In genomic region chr7:75868153-75868552, GRCh38 we compare ENCODE assay signal across 23 cellular contexts. TPM values are rescaled to one million over a fixed set of nuclear protein-coding genes. Genes with fewer than 3 reads are reported as not detected.
DNase-seq lines count a peak whose midpoint lies in the region; ATAC-seq and TF ChIP-seq lines count a peak whose summit lies in the region.
"Had no signal": no experiment of that assay in that cellular context is flagged by ENCODE, and none has a peak within 500 bp of the region (broad histone marks: within the 10 kb centered on the region; RNA-seq: fewer than 3 reads in every experiment).

No MANE protein-coding gene starts in this region.

- H2BK12ac ChIP-seq in neuronal stem cell (ENCODE audit: low read length): no peak overlapping the region

- H4K8ac ChIP-seq in neuronal stem cell (ENCODE audit: low read depth, low read length): no peak overlapping the region

- H3K4me2 ChIP-seq in KMS-11: peak overlapping the region; percentile 69
- no peak overlapping the region for H3K4me2 ChIP-seq in neuronal stem cell (ENCODE audit: insufficient read depth, low read length, poor library complexity, severe bottlenecking)
- H3K4me2 ChIP-seq: GM23338 had no signal

- no peak overlapping the region for H2BK5ac ChIP-seq in neuronal stem cell (ENCODE audit: low read length)

- H3K9me3 Mint-ChIP-seq in activated CD4-positive, alpha-beta T cell treated with anti-CD3 and anti-CD28 coated beads, Interleukin-2, amount 10 ng/mL, durations not matched to agents 24 days and 14 days: no peaks in the 10 kb centered on the region
- H3K9me3 Mint-ChIP-seq: CD4-positive, alpha-beta T cell; CD8-positive, alpha-beta memory T cell; GM23338; H9 had no signal

- no peak for TF ChIP-seq CTCF in KMS-11 (conservative IDR thresholded peaks at IDR 0.05; ENCODE audit: low read depth, low read length)

- H2AK5ac ChIP-seq in neuronal stem cell (ENCODE audit: low read depth, low read length): no peak overlapping the region

- no peak overlapping the region for H3K4me3 Mint-ChIP-seq in activated CD4-positive, alpha-beta T cell treated with anti-CD3 and anti-CD28 coated beads, Interleukin-2, amount 10 ng/mL, durations not matched to agents 24 days and 14 days
- H3K4me3 Mint-ChIP-seq: CD14-positive monocyte; CD4-positive, alpha-beta T cell; CD8-positive, alpha-beta memory T cell; GM23338; H9 had no signal

- no peaks in the 10 kb centered on the region for H3K36me3 Mint-ChIP-seq in activated CD4-positive, alpha-beta T cell treated with anti-CD3 and anti-CD28 coated beads, Interleukin-2, amount 10 ng/mL, durations not matched to agents 24 days and 14 days (ENCODE audit: low read depth)
- H3K36me3 Mint-ChIP-seq: CD8-positive, alpha-beta memory T cell had no signal

- H3K4me3 ChIP-seq in KMS-11 (IDR thresholded peaks at IDR 0.05; ENCODE audit: insufficient read depth, low read depth, low read length) (no peak overlapping the region), neuronal stem cell (ENCODE audit: low read length in 2 of 2) (no peak overlapping the region)
- H3K4me3 ChIP-seq: BLaER1 treated with 17β-estradiol and CSF1 and Interleukin-3, amounts not matched to agents 10 nM and 100 nM; GM23338 had no signal

- H3K23ac ChIP-seq in neuronal stem cell (ENCODE audit: low read depth, low read length, poor library complexity): no peak overlapping the region

- H3K27me3 Mint-ChIP-seq in activated CD4-positive, alpha-beta T cell treated with anti-CD3 and anti-CD28 coated beads, Interleukin-2, amount 10 ng/mL, durations not matched to agents 24 days and 14 days: peaks cover 13% of the 10 kb centered on the region

- peaks cover 26% of the 10 kb centered on the region for H3K4me1 Mint-ChIP-seq in activated CD4-positive, alpha-beta T cell treated with anti-CD3 and anti-CD28 coated beads, Interleukin-2, amount 10 ng/mL, durations not matched to agents 24 days and 14 days

- no peak overlapping the region for H2AFZ ChIP-seq in KMS-11 (ENCODE audit: low read depth)
- H2AFZ ChIP-seq in neuronal stem cell (ENCODE audit: low read length): no peak overlapping the region
- H2AFZ ChIP-seq: GM23338 had no signal

- no peak for DNase-seq in activated CD4-positive, alpha-beta T cell treated with anti-CD3 and anti-CD28 coated beads, Interleukin-2, amount 10 ng/mL, durations not matched to agents 24 days and 14 days
- no peak for DNase-seq in activated CD4-positive, alpha-beta T cell treated with anti-CD3 and anti-CD28 coated beads for 4 hours
- DNase-seq in neuronal stem cell (ENCODE audit: low spot score) (no peak), Right ventricle myocardium inferior (ENCODE audit: missing footprints) (no peak)
- DNase-seq: ACHN; AML-193; BE2C; Calu3; CD4-positive, alpha-beta T cell; CD8-positive, alpha-beta memory T cell; DMS53; DMS79 treated with DMSO at 0.1 percent for 48 hours; GF-D8; H9 had no signal

- peak overlapping the region; percentile 41 for H3K27ac Mint-ChIP-seq in activated CD4-positive, alpha-beta T cell treated with anti-CD3 and anti-CD28 coated beads, Interleukin-2, amount 10 ng/mL, durations not matched to agents 24 days and 14 days
- H3K27ac Mint-ChIP-seq: CD4-positive, alpha-beta T cell; CD8-positive, alpha-beta memory T cell; GM23338; H9 had no signal

- no peak overlapping the region for H4K91ac ChIP-seq in neuronal stem cell (ENCODE audit: low read depth, low read length, poor library complexity)

- H3K14ac ChIP-seq in neuronal stem cell (ENCODE audit: low read length): no peak overlapping the region

- no peak for ATAC-seq in Right ventricle myocardium inferior
- ATAC-seq: GM23338, HCT116 had no signal

- no peaks in the 10 kb centered on the region for H4K20me1 ChIP-seq in KMS-11 (ENCODE audit: insufficient read depth)
- H4K20me1 ChIP-seq: BLaER1 treated with 17β-estradiol and CSF1 and Interleukin-3, amounts not matched to agents 10 nM and 100 nM had no signal

- no peaks in the 10 kb centered on the region for H3K79me1 ChIP-seq in neuronal stem cell (ENCODE audit: low read depth, low read length)

- H3K27me3 ChIP-seq in KMS-11 (ENCODE audit: insufficient read depth, low read depth) (no peaks in the 10 kb centered on the region), neuronal stem cell (ENCODE audit: control insufficient read depth in 3 of 3, insufficient read depth in 3 of 3, low read depth in 1 of 3, low read length in 3 of 3) (no peaks in the 10 kb centered on the region)
- H3K27me3 ChIP-seq: BE2C; BLaER1 treated with 17β-estradiol and CSF1 and Interleukin-3, amounts not matched to agents 10 nM and 100 nM had no signal

- H3K79me2 ChIP-seq in KMS-11 (ENCODE audit: insufficient read depth, low read depth): no peaks in the 10 kb centered on the region

- H3K18ac ChIP-seq in neuronal stem cell (ENCODE audit: low read length): no peak overlapping the region

- intact Hi-C loops in activated CD4-positive, alpha-beta T cell treated with anti-CD3 and anti-CD28 coated beads, Interleukin-2, amount 10 ng/mL, durations not matched to agents 24 days and 14 days (cut with micrococcal nuclease): loop anchor here (5.0 kb wide), 1 partner anchor 444 kb away; no protein-coding TSS in a partner anchor
- intact Hi-C loops in Right ventricle myocardium inferior (cut with DNase I): no loop called here

- no peaks in the 10 kb centered on the region for H3K9me3 ChIP-seq in neuronal stem cell (replicated peaks in 1 of 2; ENCODE audit: control insufficient read depth in 2 of 2, insufficient read depth in 1 of 2, low read depth in 1 of 2, low read length in 2 of 2)
- H3K9me3 ChIP-seq: BE2C; BLaER1 treated with 17β-estradiol and CSF1 and Interleukin-3, amounts not matched to agents 10 nM and 100 nM had no signal

- H3K4ac ChIP-seq in neuronal stem cell (ENCODE audit: low read length): no peak overlapping the region

- no peak overlapping the region for H3K9ac ChIP-seq in KMS-11
- no peak overlapping the region for H3K9ac ChIP-seq in neuronal stem cell (ENCODE audit: low read depth, low read length, poor library complexity)
- H3K9ac ChIP-seq: BLaER1 treated with 17β-estradiol and CSF1 and Interleukin-3, amounts not matched to agents 10 nM and 100 nM had no signal

- H2BK15ac ChIP-seq in neuronal stem cell (ENCODE audit: low read length): no peak overlapping the region

- no CpG with 5 or more reads among the region's 2 CpGs for WGBS in neuronal stem cell (ENCODE audit: extremely low coverage in 2 of 2, insufficient read length in 2 of 2, insufficient replicate concordance in 1 of 2), 2 donors

- H2BK120ac ChIP-seq in neuronal stem cell (ENCODE audit: low read depth, low read length): no peak overlapping the region

- H3K4me1 ChIP-seq in KMS-11 (ENCODE audit: low read depth, poor library complexity, severe bottlenecking) (peaks cover 66% of the 10 kb centered on the region), neuronal stem cell (ENCODE audit: control insufficient read depth in 2 of 2, insufficient read depth in 1 of 2, low read depth in 1 of 2, low read length in 2 of 2) (peaks cover 0 to 5% of the 10 kb centered on the region in 2 donors)
- H3K4me1 ChIP-seq: BE2C had no signal

- H3K27ac ChIP-seq in KMS-11 (peak overlapping the region; percentile 77; the same call in 1 of the 2 replicates), neuronal stem cell (replicated peaks; ENCODE audit: low read length) (no peak overlapping the region)
- H3K27ac ChIP-seq: 22Rv1; BLaER1 treated with 17β-estradiol and CSF1 and Interleukin-3, amounts not matched to agents 10 nM and 100 nM had no signal

- no peaks in the 10 kb centered on the region for H3K36me3 ChIP-seq in KMS-11 (ENCODE audit: insufficient read depth)
- H3K36me3 ChIP-seq in neuronal stem cell (replicated peaks in 1 of 2; ENCODE audit: control insufficient read depth in 2 of 2, insufficient read depth in 2 of 2, low read length in 2 of 2): no peaks in the 10 kb centered on the region
- H3K36me3 ChIP-seq: BE2C; BLaER1 treated with 17β-estradiol and CSF1 and Interleukin-3, amounts not matched to agents 10 nM and 100 nM had no signal

RNA-seq across cellular contexts. Expression of gene RHBDD2, which starts 10.7 kb away (rescaled TPM):
- 48.4 and 49.2 TPM in 2 replicates for total RNA-seq in activated CD4-positive, alpha-beta T cell treated with anti-CD3 and anti-CD28 coated beads, Interleukin-2, amount 10 ng/mL, durations not matched to agents 24 days and 14 days
- polyA plus RNA-seq in neuronal stem cell (2013, experiment 1 of 2): 74.0 TPM
- 73.5 TPM for polyA plus RNA-seq in neuronal stem cell (2013, experiment 2 of 2)
- 16.7 TPM for total RNA-seq in Right ventricle myocardium inferior

RNA-seq across cellular contexts. Expression of gene POR, which starts 46.8 kb away (rescaled TPM):
- 69.4 and 75.0 TPM in 2 replicates for total RNA-seq in activated CD4-positive, alpha-beta T cell treated with anti-CD3 and anti-CD28 coated beads, Interleukin-2, amount 10 ng/mL, durations not matched to agents 24 days and 14 days
- 61.0 TPM for polyA plus RNA-seq in neuronal stem cell (2013, experiment 1 of 2)
- polyA plus RNA-seq in neuronal stem cell (2013, experiment 2 of 2): 62.9 TPM
- 66.3 TPM for total RNA-seq in Right ventricle myocardium inferior

RNA-seq across cellular contexts. Expression of gene CCL24, which starts 54.5 kb away (rescaled TPM):
- total RNA-seq in activated CD4-positive, alpha-beta T cell treated with anti-CD3 and anti-CD28 coated beads, Interleukin-2, amount 10 ng/mL, durations not matched to agents 24 days and 14 days: not detected in 2 replicates
- polyA plus RNA-seq in neuronal stem cell (2013, experiment 1 of 2): not detected
- polyA plus RNA-seq in neuronal stem cell (2013, experiment 2 of 2): not detected
- not detected for total RNA-seq in Right ventricle myocardium inferior
- total RNA-seq: CD4-positive, alpha-beta T cell; CD8-positive, alpha-beta memory T cell; Daoy; G401; GM23338; H4; H9 had no signal
- polyA plus RNA-seq: CD14-positive monocyte; CD8-positive, alpha-beta memory T cell; GM23338 had no signal
